ENCODE assay signal across 8 cellular contexts in the genomic region with DNA sequence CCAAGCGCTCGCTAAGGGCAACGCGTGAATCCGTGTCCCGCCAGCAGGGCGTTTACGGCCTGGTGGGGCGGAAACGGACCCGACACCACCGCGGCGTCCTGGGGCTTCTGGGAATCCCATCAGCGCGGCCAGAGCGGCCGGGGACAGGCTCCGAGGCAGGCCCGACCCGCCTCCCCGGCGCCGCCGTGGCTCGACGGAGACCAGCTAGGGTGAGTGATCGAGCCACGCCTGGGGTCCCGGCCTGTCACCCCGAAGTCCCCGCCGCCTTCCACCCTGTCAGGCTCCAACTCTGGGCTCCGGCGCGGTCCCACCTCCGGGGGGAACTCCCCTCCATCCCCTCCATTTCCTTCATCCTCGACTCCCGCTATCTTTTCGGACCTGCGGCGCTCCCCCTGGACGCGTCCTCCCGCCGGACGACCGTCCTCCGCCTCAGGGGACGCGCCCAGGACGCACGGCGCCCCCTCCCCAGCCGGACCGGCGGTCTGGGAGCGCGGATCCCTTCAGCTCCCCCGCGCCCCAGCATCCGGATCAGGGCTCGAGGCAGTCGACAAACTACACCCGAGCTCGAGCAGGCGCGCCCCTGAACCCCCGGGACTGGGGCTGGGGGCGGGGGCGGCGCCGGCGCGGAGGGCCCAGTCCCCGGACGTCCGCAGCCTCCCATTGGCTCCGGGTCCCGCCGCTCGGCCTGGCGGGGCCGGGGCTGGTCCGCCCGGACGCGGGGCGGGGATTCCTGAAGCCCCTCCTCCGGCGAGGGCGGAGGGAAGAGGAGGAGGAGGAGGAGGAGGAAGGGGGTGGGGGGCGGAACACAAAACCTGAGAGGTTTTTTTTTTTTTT. TPM values are rescaled to one million over a fixed set of nuclear protein-coding genes. Genes with fewer than 3 reads are reported as not detected.
A peak's percentile ranks its signal among the peaks of the same experiment; 100 is the strongest.
DNase-seq lines count a peak whose midpoint lies in the region; ATAC-seq, FAIRE-seq and TF ChIP-seq lines count a peak whose summit lies in the region.

No MANE protein-coding gene starts in this region.

- no peaks in the 10 kb centered on the region for H3K27me3 Mint-ChIP-seq in T-helper 17 cell

- H3K36me3 ChIP-seq in rectal smooth muscle tissue (ENCODE audit: control insufficient read depth, insufficient read depth, low read length), result no peaks in the 10 kb centered on the region
- H3K36me3 ChIP-seq in vagina, result no peaks in the 10 kb centered on the region

- peak in 1 of 3 experiments; percentile 17 for TF ChIP-seq CTCF in vagina (IDR thresholded peaks at IDR 0.05)

- intact Hi-C loops in right cardiac atrium (cut with DNase I) (loop anchor here in 3 of 4 donors (5.0 to 10.0 kb wide), 4 partner anchors 57 to 93 kb away; a partner anchor contains a TSS), vagina (cut with DNase I) (loop anchor here (10.0 kb wide), 1 partner anchor 93 kb away; a partner anchor contains a TSS)

- H3K27ac ChIP-seq in angular gyrus (ENCODE audit: low read depth, low read length) (peak overlapping the region; percentile 94), right cardiac atrium (ENCODE audit: low read length) (peak overlapping the region; percentile 88), rectal smooth muscle tissue (ENCODE audit: low read depth, low read length) (peak overlapping the region; percentile 100), vagina (peak overlapping the region; percentile 97)

- peak overlapping the region; percentile 93 for H3K4me3 Mint-ChIP-seq in T-helper 17 cell

- peak overlapping the region; percentile 98 for H3K9ac ChIP-seq in rectal smooth muscle tissue (ENCODE audit: low read length)

- FAIRE-seq in GM12892 (lab: Jason Lieb, UNC), result peak; percentile 83

- peak overlapping the region; percentile 57 for H3K4me3 ChIP-seq in right cardiac atrium (ENCODE audit: low read length)
- peak overlapping the region; percentile 97 for H3K4me3 ChIP-seq in rectal smooth muscle tissue (ENCODE audit: low read length)
- H3K4me3 ChIP-seq in vagina, result peak overlapping the region; percentile 71 to 99

- H3K9me3 ChIP-seq in T-helper 17 cell (ENCODE audit: control insufficient read depth, low read length, poor library complexity, severe bottlenecking) (no peaks in the 10 kb centered on the region), right cardiac atrium (ENCODE audit: control insufficient read depth, low read length) (no peaks in the 10 kb centered on the region), vagina (no peaks in the 10 kb centered on the region)

- ATAC-seq in HG02798 (IDR thresholded peaks at IDR 0.05; ENCODE audit: poor library complexity, unreplicated experiment), result peak; percentile 88
- peak; percentile 91 for ATAC-seq in T-helper 17 cell
- ATAC-seq in right cardiac atrium, result peak; percentile 96

- DNase-seq in GM12892 (ENCODE audit: insufficient read length), result peak; percentile 95
- DNase-seq in NCI-H146 (lab: John Stamatoyannopoulos, UW), result peak; percentile 96
- DNase-seq in T-helper 17 cell, result peak; percentile 97 to 98 (median 97)
- DNase-seq in right cardiac atrium, result peak; percentile 95 to 99 (median 98)
- peak in 1 of 2 donors; percentile 94 for DNase-seq in vagina (ENCODE audit: extremely low spot score in 2 of 2)

- WGBS in right cardiac atrium, result under 1% methylated on average over 93 of the region's 93 CpGs

- TF ChIP-seq POLR2A in GM12892 (IDR thresholded peaks at IDR 0.05; ENCODE audit: low read depth, low read length), result peak; percentile 79
- peak in 1 of 2 donors; percentile 94 for TF ChIP-seq POLR2A in vagina (IDR thresholded peaks at IDR 0.05)

- no peaks in the 10 kb centered on the region for H3K36me3 Mint-ChIP-seq in T-helper 17 cell (ENCODE audit: low read depth)

- no peaks in the 10 kb centered on the region for H3K4me1 ChIP-seq in right cardiac atrium (ENCODE audit: control insufficient read depth, insufficient read depth, low read length)
- H3K4me1 ChIP-seq in rectal smooth muscle tissue (ENCODE audit: control insufficient read depth, insufficient read depth, low read length), result peaks cover 17% of the 10 kb centered on the region
- peaks cover 47% of the 10 kb centered on the region for H3K4me1 ChIP-seq in vagina

- peak overlapping the region; percentile 41 for H3K27ac Mint-ChIP-seq in T-helper 17 cell

- peaks cover 18% of the 10 kb centered on the region for H3K4me1 Mint-ChIP-seq in T-helper 17 cell

- no peaks in the 10 kb centered on the region for H3K27me3 ChIP-seq in right cardiac atrium (ENCODE audit: control insufficient read depth, insufficient read depth)
- H3K27me3 ChIP-seq in rectal smooth muscle tissue (ENCODE audit: control insufficient read depth, insufficient read depth, low read length), result no peaks in the 10 kb centered on the region
- no peaks in the 10 kb centered on the region for H3K27me3 ChIP-seq in vagina

RNA-seq across cellular contexts. Expression of a gene that starts 0.6 kb away (rescaled TPM):
- 3.3 TPM for polyA plus RNA-seq in GM12892 (2012; ENCODE audit: missing spikeins)
- total RNA-seq in T-helper 17 cell (10 to 100 TPM; 32.1 to 34.8 TPM), right cardiac atrium (10 to 100 TPM in 2 of 4 donors, 1 to 10 TPM in 2; 9.7 to 13.6 (median 11.0) TPM), vagina (5.2 TPM)
- 9.2 TPM for polyA plus RNA-seq in right cardiac atrium

RNA-seq across cellular contexts. Expression of a gene that starts 35.3 kb away (rescaled TPM):
- polyA plus RNA-seq in GM12892 (2012; ENCODE audit: missing spikeins), result 0.15 TPM
- under 1 TPM; 0.65 to 0.99 TPM for total RNA-seq in T-helper 17 cell
- total RNA-seq in right cardiac atrium, result under 1 TPM in 1 of 4 donors, not detected in 3; 0.23 TPM
- 0.20 TPM for polyA plus RNA-seq in right cardiac atrium
- not detected for total RNA-seq in vagina
